19 cellular contexts compared by ENCODE assay signal in genomic region chr2:157698430-157698829, GRCh38.
"Had no signal": no experiment of that assay in that cellular context is flagged by ENCODE, and none has a peak within 500 bp of the region (broad histone marks: within the 10 kb centered on the region; RNA-seq: fewer than 3 reads in every experiment).

No MANE protein-coding gene starts in this region.

- H3K4me2 ChIP-seq: smooth muscle cell had no signal

- H3K27me3 ChIP-seq: right atrium auricular region had no signal

- H3K4me3 Mint-ChIP-seq: activated CD4-positive, alpha-beta memory T cell treated with anti-CD3 and anti-CD28 coated beads for 36 hours; activated CD4-positive, alpha-beta T cell treated with anti-CD3 and anti-CD28 coated beads for 36 hours; activated CD8-positive, alpha-beta memory T cell treated with anti-CD3 and anti-CD28 coated beads, Interleukin-2, amount 10 ng/mL, durations not matched to agents 7 days and 5 days; activated T-cell treated with anti-CD3 and anti-CD28 coated beads, Interleukin-2, amount 50 U/mL, for 24 hours; brain; effector memory CD8-positive, alpha-beta T cell; immature natural killer cell; natural killer cell treated with Interleukin-12 subunit alpha and Interleukin-12 subunit beta and Interleukin-15 and Interleukin-18, amount 100 ng/mL, for 72 hours; stimulated activated naive CD8-positive, alpha-beta T cell treated with anti-CD3 and anti-CD28 coated beads, Interleukin-15, amount 100 ng/mL, for 72 hours; T-helper 17 cell; type B pancreatic cell had no signal

- DNase-seq: activated CD4-positive, alpha-beta memory T cell treated with anti-CD3 and anti-CD28 coated beads for 36 hours; activated CD4-positive, alpha-beta T cell treated with anti-CD3 and anti-CD28 coated beads for 36 hours; activated CD8-positive, alpha-beta memory T cell treated with anti-CD3 and anti-CD28 coated beads, Interleukin-2, amount 10 ng/mL, durations not matched to agents 7 days and 5 days; activated effector memory CD4-positive, alpha-beta T cell treated with anti-CD3 and anti-CD28 coated beads, Interleukin-2, amount 50 U/mL, for 16 hours; activated T-cell treated with anti-CD3 and anti-CD28 coated beads, Interleukin-2, amount 50 U/mL, for 24 hours; cerebellar nuclear complex; dermis blood vessel endothelial cell; effector memory CD8-positive, alpha-beta T cell; immature natural killer cell; mesenchymal stem cell; occipital lobe; stimulated activated naive CD8-positive, alpha-beta T cell treated with anti-CD3 and anti-CD28 coated beads, Interleukin-15, amount 100 ng/mL, for 72 hours; T-helper 17 cell had no signal

- H3K27me3 Mint-ChIP-seq: activated CD4-positive, alpha-beta memory T cell treated with anti-CD3 and anti-CD28 coated beads for 36 hours; activated CD4-positive, alpha-beta T cell treated with anti-CD3 and anti-CD28 coated beads for 36 hours; activated CD8-positive, alpha-beta memory T cell treated with anti-CD3 and anti-CD28 coated beads, Interleukin-2, amount 10 ng/mL, durations not matched to agents 7 days and 5 days; activated T-cell treated with anti-CD3 and anti-CD28 coated beads, Interleukin-2, amount 50 U/mL, for 24 hours; brain; T-helper 17 cell; type B pancreatic cell had no signal

- H3K27ac Mint-ChIP-seq: activated CD4-positive, alpha-beta memory T cell treated with anti-CD3 and anti-CD28 coated beads for 36 hours; activated CD4-positive, alpha-beta T cell treated with anti-CD3 and anti-CD28 coated beads for 36 hours; activated CD8-positive, alpha-beta memory T cell treated with anti-CD3 and anti-CD28 coated beads, Interleukin-2, amount 10 ng/mL, durations not matched to agents 7 days and 5 days; activated naive CD4-positive, alpha-beta T cell treated with anti-CD3 and anti-CD28 coated beads, Interleukin-2, amount 50 U/mL, for 72 hours; activated T-cell treated with anti-CD3 and anti-CD28 coated beads, Interleukin-2, amount 50 U/mL, for 24 hours; brain; effector memory CD8-positive, alpha-beta T cell; immature natural killer cell; natural killer cell treated with Interleukin-12 subunit alpha and Interleukin-12 subunit beta and Interleukin-15 and Interleukin-18, amount 100 ng/mL, for 72 hours; stimulated activated naive CD8-positive, alpha-beta T cell treated with anti-CD3 and anti-CD28 coated beads, Interleukin-15, amount 100 ng/mL, for 72 hours; T-helper 17 cell; type B pancreatic cell had no signal

- ATAC-seq: activated CD4-positive, alpha-beta T cell treated with anti-CD3 and anti-CD28 coated beads for 36 hours; activated CD8-positive, alpha-beta memory T cell treated with anti-CD3 and anti-CD28 coated beads, Interleukin-2, amount 10 ng/mL, durations not matched to agents 7 days and 5 days; activated naive CD4-positive, alpha-beta T cell treated with anti-CD3 and anti-CD28 coated beads, Interleukin-2, amount 50 U/mL, for 72 hours; effector memory CD8-positive, alpha-beta T cell; natural killer cell treated with Interleukin-12 subunit alpha and Interleukin-12 subunit beta and Interleukin-15 and Interleukin-18, amount 100 ng/mL, for 72 hours; stimulated activated naive CD8-positive, alpha-beta T cell treated with anti-CD3 and anti-CD28 coated beads, Interleukin-15, amount 100 ng/mL, for 72 hours; T-helper 17 cell had no signal

- H3K4me1 Mint-ChIP-seq: activated CD4-positive, alpha-beta T cell treated with anti-CD3 and anti-CD28 coated beads for 36 hours; activated CD8-positive, alpha-beta memory T cell treated with anti-CD3 and anti-CD28 coated beads, Interleukin-2, amount 10 ng/mL, durations not matched to agents 7 days and 5 days; brain; immature natural killer cell; stimulated activated naive CD8-positive, alpha-beta T cell treated with anti-CD3 and anti-CD28 coated beads, Interleukin-15, amount 100 ng/mL, for 72 hours; T-helper 17 cell had no signal

- H3K4me1 ChIP-seq: right atrium auricular region had no signal

- H3K27ac ChIP-seq: right atrium auricular region had no signal

- H3K4me3 ChIP-seq: right atrium auricular region, smooth muscle cell had no signal

- H3K36me3 ChIP-seq: right atrium auricular region had no signal

- H3K9me3 Mint-ChIP-seq: type B pancreatic cell had no signal

- H3K36me3 Mint-ChIP-seq: immature natural killer cell had no signal
